ENCODE assay signal across 8 cellular contexts in the genomic region with DNA sequence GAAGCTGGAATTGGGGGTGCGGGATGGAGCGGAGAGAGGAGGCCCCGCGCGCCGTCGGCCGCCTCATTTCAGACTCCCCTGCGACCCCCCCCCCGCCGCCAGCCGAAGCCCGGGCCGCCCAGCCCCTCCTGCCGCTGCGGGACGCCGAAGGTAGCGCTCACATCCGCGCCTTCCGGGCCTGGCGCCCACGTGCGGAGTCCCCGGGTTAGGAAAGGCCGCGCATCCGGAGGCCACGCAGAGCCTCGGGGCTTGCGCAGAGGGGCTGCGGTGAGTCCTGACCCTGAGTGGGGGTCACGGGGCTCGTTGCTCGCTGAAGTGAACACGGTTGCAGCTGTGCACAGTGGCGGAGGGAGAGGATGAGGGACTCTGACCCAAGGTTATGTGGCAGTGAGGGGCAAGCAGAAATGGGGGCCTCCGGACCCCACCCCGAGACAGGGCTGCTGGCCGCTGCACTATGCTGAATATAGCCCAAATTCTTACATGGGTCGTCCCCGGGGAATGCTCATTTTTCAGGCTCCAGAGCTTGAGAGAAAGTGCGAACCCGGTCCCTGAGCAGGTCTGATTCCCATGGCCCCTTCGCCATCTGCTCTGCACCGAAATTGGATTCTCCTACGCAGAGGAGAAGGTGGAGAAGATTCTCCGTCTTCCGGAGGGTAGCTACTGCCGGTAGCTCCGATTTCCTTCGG. TPM values are rescaled to one million over a fixed set of nuclear protein-coding genes. Genes with fewer than 3 reads are reported as not detected.
DNase-seq lines count a peak whose midpoint lies in the region; ATAC-seq, FAIRE-seq and TF ChIP-seq lines count a peak whose summit lies in the region.

No MANE protein-coding gene starts in this region.

- 1 to 2% methylated on average over 50 to 53 of the region's 53 CpGs for WGBS in heart right ventricle, 2 donors
- WGBS in psoas muscle, 3 donors = 0 to 2% (median 1%) methylated on average over 41 to 53 of the region's 53 CpGs

- ATAC-seq in HG03280 (IDR thresholded peaks at IDR 0.05; ENCODE audit: unreplicated experiment) (peak; percentile 36), heart right ventricle (peak; percentile 52 to 73 (median 60)), psoas muscle (peak; percentile 59 to 74 (median 66))

- intact Hi-C loops in CD4-positive, alpha-beta memory T cell (cut with micrococcal nuclease) = loop anchor here (2.0 kb wide), 1 partner anchor 254 kb away; a partner anchor contains a TSS
- intact Hi-C loops in heart right ventricle (cut with DNase I) = loop anchor here in 3 of 10 donors (5.0 to 10.0 kb wide), 4 partner anchors 40 to 228 kb away; a partner anchor contains a TSS
- intact Hi-C loops in psoas muscle (cut with DNase I) = loop anchor here (5.0 to 10.0 kb wide), 3 partner anchors 120 to 228 kb away; a partner anchor contains a TSS

- CTCF ChIA-PET in CD4-positive, alpha-beta memory T cell (lab: Charles Lee; ENCODE audit: partially characterized antibody) = interaction anchor here (1.6 kb wide), 1 partner anchor 41 kb away, joined by 9 read pairs; no protein-coding TSS in a partner anchor

- FAIRE-seq in GM19239 (lab: Jason Lieb, UNC) = no peak

- H3K36me3 ChIP-seq in CD4-positive, alpha-beta memory T cell (ENCODE audit: insufficient read depth, low read length) = no peaks in the 10 kb centered on the region
- H3K36me3 ChIP-seq in SJSA1 = peaks cover 53% of the 10 kb centered on the region
- peaks cover 0 to 27% (median 18%) of the 10 kb centered on the region in 9 donors for H3K36me3 ChIP-seq in heart right ventricle
- H3K36me3 ChIP-seq in psoas muscle (ENCODE audit: insufficient read depth in 1 of 2, low read depth in 1 of 2) = peaks cover 4 to 30% of the 10 kb centered on the region in 2 donors

- H3K4me1 Mint-ChIP-seq in CD4-positive, alpha-beta memory T cell = peaks cover 1 to 19% (median 13%) of the 10 kb centered on the region in 4 donors
- peaks cover 70% of the 10 kb centered on the region for H3K4me1 Mint-ChIP-seq in activated naive CD8-positive, alpha-beta T cell treated with anti-CD3 and anti-CD28 coated beads for 36 hours

- peak overlapping the region; percentile 65 to 83 (median 72) for H3K4me3 Mint-ChIP-seq in CD4-positive, alpha-beta memory T cell
- peak overlapping the region; percentile 85 for H3K4me3 Mint-ChIP-seq in activated naive CD8-positive, alpha-beta T cell treated with anti-CD3 and anti-CD28 coated beads for 36 hours

- POLR2A ChIA-PET in CD4-positive, alpha-beta memory T cell (lab: Charles Lee; ENCODE audit: partially characterized antibody) = interaction anchor here (1.0 kb wide), 1 partner anchor 9 kb away, joined by 4 read pairs; no protein-coding TSS in a partner anchor

- peak overlapping the region in 4 of 7 donors; percentile 17 to 46 (median 39) for H3K27ac Mint-ChIP-seq in CD4-positive, alpha-beta memory T cell
- H3K27ac Mint-ChIP-seq in activated naive CD8-positive, alpha-beta T cell treated with anti-CD3 and anti-CD28 coated beads for 36 hours = peak overlapping the region; percentile 86

- H3K27me3 ChIP-seq in CD4-positive, alpha-beta memory T cell (ENCODE audit: insufficient read depth, low read length) = no peaks in the 10 kb centered on the region
- H3K27me3 ChIP-seq in SJSA1 (replicated peaks) = no peaks in the 10 kb centered on the region
- no peaks in the 10 kb centered on the region for H3K27me3 ChIP-seq in heart right ventricle
- no peaks in the 10 kb centered on the region for H3K27me3 ChIP-seq in psoas muscle (ENCODE audit: insufficient read depth in 3 of 3, low read length in 2 of 3)

- no peaks in the 10 kb centered on the region for H3K27me3 Mint-ChIP-seq in CD4-positive, alpha-beta memory T cell
- no peaks in the 10 kb centered on the region for H3K27me3 Mint-ChIP-seq in activated naive CD8-positive, alpha-beta T cell treated with anti-CD3 and anti-CD28 coated beads for 36 hours

- H3K9me3 Mint-ChIP-seq in CD4-positive, alpha-beta memory T cell = no peaks in the 10 kb centered on the region
- no peaks in the 10 kb centered on the region for H3K9me3 Mint-ChIP-seq in activated naive CD8-positive, alpha-beta T cell treated with anti-CD3 and anti-CD28 coated beads for 36 hours

- peaks cover 5 to 7% of the 10 kb centered on the region in 2 donors for H3K36me3 Mint-ChIP-seq in CD4-positive, alpha-beta memory T cell
- H3K36me3 Mint-ChIP-seq in activated naive CD8-positive, alpha-beta T cell treated with anti-CD3 and anti-CD28 coated beads for 36 hours = peaks cover 58% of the 10 kb centered on the region

- peaks cover 16% of the 10 kb centered on the region for H3K4me1 ChIP-seq in CD4-positive, alpha-beta memory T cell (ENCODE audit: insufficient read depth, low read length)
- H3K4me1 ChIP-seq in SJSA1 (replicated peaks) = peaks cover 19% of the 10 kb centered on the region
- H3K4me1 ChIP-seq in heart right ventricle = peaks cover 5 to 66% (median 50%) of the 10 kb centered on the region in 9 donors
- peaks cover 40% of the 10 kb centered on the region for H3K4me1 ChIP-seq in psoas muscle

- TF ChIP-seq CTCF in heart right ventricle (IDR thresholded peaks at IDR 0.05) = no peak
- no peak for TF ChIP-seq CTCF in psoas muscle (IDR thresholded peaks at IDR 0.05)

- H3K4me3 ChIP-seq in CD4-positive, alpha-beta memory T cell (ENCODE audit: low read length in 2 of 2) = peak overlapping the region in 1 of 2 donors; percentile 41
- H3K4me3 ChIP-seq in SJSA1 = peak overlapping the region; percentile 97
- H3K4me3 ChIP-seq in heart right ventricle = peak overlapping the region; percentile 69 to 98 (median 94)
- peak overlapping the region; percentile 99 for H3K4me3 ChIP-seq in psoas muscle

- peak in 4 of 5 donors; percentile 32 to 43 (median 38) for DNase-seq in CD4-positive, alpha-beta memory T cell
- peak; percentile 66 for DNase-seq in GM19239 (ENCODE audit: insufficient read length, low spot score)
- DNase-seq in SJSA1 (ENCODE audit: low read depth in 1 of 2, low spot score in 2 of 2) = peak; percentile 32 to 54
- peak; percentile 79 for DNase-seq in activated naive CD8-positive, alpha-beta T cell treated with anti-CD3 and anti-CD28 coated beads for 36 hours
- peak; percentile 60 to 63 for DNase-seq in heart right ventricle
- peak; percentile 68 to 80 for DNase-seq in psoas muscle
- DNase-seq in DMS114 treated with DMSO at 0.1 percent for 48 hours (lab: John Stamatoyannopoulos, UW; ENCODE audit: unreplicated experiment) = no peak

- H3K27ac ChIP-seq in CD4-positive, alpha-beta memory T cell (ENCODE audit: low read depth, low read length) = no peak overlapping the region
- peak overlapping the region; percentile 78 for H3K27ac ChIP-seq in SJSA1
- H3K27ac ChIP-seq in heart right ventricle = peak overlapping the region; percentile 59 to 97 (median 94)
- peak overlapping the region; percentile 95 for H3K27ac ChIP-seq in psoas muscle

- H3K9me3 ChIP-seq in CD4-positive, alpha-beta memory T cell (ENCODE audit: control insufficient read depth in 1 of 2, low read length in 2 of 2) = no peaks in the 10 kb centered on the region
- no peaks in the 10 kb centered on the region for H3K9me3 ChIP-seq in SJSA1 (replicated peaks)
- no peaks in the 10 kb centered on the region for H3K9me3 ChIP-seq in heart right ventricle
- no peaks in the 10 kb centered on the region for H3K9me3 ChIP-seq in psoas muscle

RNA-seq across cellular contexts. Expression of a gene that starts 0.7 kb away (rescaled TPM):
- total RNA-seq in CD4-positive, alpha-beta memory T cell = 10 to 100 TPM; 11.3 to 12.4 TPM
- 1 to 10 TPM; 1.4 to 2.7 TPM for polyA plus RNA-seq in CD4-positive, alpha-beta memory T cell
- 23.8 and 44.0 TPM in 2 replicates for total RNA-seq in SJSA1 (2014; rRNA removed; shearing (Covaris generic))
- 10 to 100 TPM; 27.2 to 30.9 TPM for total RNA-seq in activated naive CD8-positive, alpha-beta T cell treated with anti-CD3 and anti-CD28 coated beads for 36 hours
- total RNA-seq in heart right ventricle = 10 to 100 TPM; 11.4 to 18.4 (median 14.5) TPM
- 1 to 10 TPM; 6.2 to 7.1 TPM for polyA plus RNA-seq in heart right ventricle
- total RNA-seq in psoas muscle = 10 to 100 TPM; 19.5 to 24.2 (median 22.9) TPM
- 10 to 100 TPM in 1 of 3 donors, 1 to 10 TPM in 2; 4.3 to 16.7 (median 8.8) TPM for polyA plus RNA-seq in psoas muscle
